7 cellular contexts compared by ENCODE assay signal in the genomic region with DNA sequence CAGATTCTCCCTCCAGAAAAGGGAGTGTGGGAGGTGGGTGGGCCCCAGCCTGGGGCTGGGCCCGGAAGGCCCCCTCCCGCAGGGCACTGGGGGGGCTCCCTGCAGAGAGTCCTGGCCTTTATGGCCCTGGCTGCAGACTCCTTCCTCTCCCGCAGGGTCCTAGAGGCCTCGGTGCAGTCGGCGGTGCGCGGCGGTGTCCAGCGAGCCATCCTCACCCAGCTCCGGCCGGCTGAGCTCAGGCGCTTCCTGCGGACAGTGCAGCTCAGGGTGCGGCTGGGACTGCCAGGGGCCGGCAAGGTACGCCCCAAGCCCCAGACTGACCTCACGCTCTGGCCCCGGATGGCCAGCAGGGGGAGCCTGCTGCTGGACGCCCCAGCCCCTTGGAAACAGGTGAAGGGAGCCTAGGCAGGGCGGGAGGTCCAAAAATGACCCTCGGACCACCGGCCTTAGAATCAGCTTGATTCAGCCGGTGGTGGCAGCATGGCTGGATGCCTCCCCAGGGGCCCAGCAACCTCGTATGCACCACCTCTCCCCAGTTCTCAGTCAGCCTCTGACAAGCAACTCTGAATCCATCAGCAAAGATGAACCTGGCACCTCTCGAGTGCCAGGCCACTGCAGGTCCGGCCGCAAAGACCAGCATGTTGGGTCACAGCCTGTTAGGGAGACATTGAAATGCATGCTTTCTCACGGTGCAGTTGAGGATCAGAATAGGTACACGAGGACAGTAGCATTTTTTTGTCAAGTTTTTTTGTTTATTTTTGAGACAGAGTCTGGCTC. TPM values are rescaled to one million over a fixed set of nuclear protein-coding genes. Genes with fewer than 3 reads are reported as not detected.
DNase-seq lines count a peak whose midpoint lies in the region; ATAC-seq and TF ChIP-seq lines count a peak whose summit lies in the region.

No MANE protein-coding gene starts in this region.

- H2BK15ac ChIP-seq in mesendoderm (replicated peaks; ENCODE audit: low read depth): no peak overlapping the region

- H3K27me3 ChIP-seq in endodermal cell (ENCODE audit: control insufficient read depth, insufficient read depth, low read length, poor library complexity, severe bottlenecking) (no peaks in the 10 kb centered on the region), mesendoderm (ENCODE audit: insufficient read depth, low read length, poor library complexity) (no peaks in the 10 kb centered on the region)

- no peak overlapping the region for H2BK5ac ChIP-seq in mesendoderm (ENCODE audit: low read length)

- no peak overlapping the region for H4K8ac ChIP-seq in mesendoderm (ENCODE audit: low read depth, low read length)

- TF ChIP-seq CTCF in GM12875 (IDR thresholded peaks at IDR 0.05; ENCODE audit: borderline replicate concordance, insufficient read depth, low read depth, low read length) (peak; percentile 94), endodermal cell (conservative IDR thresholded peaks at IDR 0.05) (peak; percentile 98)

- no peaks in the 10 kb centered on the region for H3K79me2 ChIP-seq in mesendoderm (ENCODE audit: control insufficient read depth, insufficient read depth, low read length)

- no peak overlapping the region for H3K23ac ChIP-seq in mesendoderm (ENCODE audit: low read length)

- no peak overlapping the region for H4K5ac ChIP-seq in mesendoderm (ENCODE audit: low read length)

- peak; percentile 84 for DNase-seq in activated CD4-positive, alpha-beta T cell treated with anti-CD3 and anti-CD28 coated beads, Interleukin-2, amount 10 ng/mL, durations not matched to agents 24 days and 14 days
- peak; percentile 95 for DNase-seq in endodermal cell
- DNase-seq in mesendoderm: peak; percentile 82
- DNase-seq in stimulated activated naive CD8-positive, alpha-beta T cell treated with anti-CD3 and anti-CD28 coated beads, Interleukin-15, Interleukin-2, amounts not matched to agents 100 U/mL and 50 U/mL, for 24 hours: peak; percentile 66
- no peak for DNase-seq in NCI-H2029 treated with DMSO at 0.1 percent for 48 hours (lab: John Stamatoyannopoulos, UW)

- H3K4me1 Mint-ChIP-seq in IgD-negative memory B cell (peaks cover 10 to 13% (median 13%) of the 10 kb centered on the region in 3 donors), endodermal cell (peaks cover 13% of the 10 kb centered on the region)
- H3K4me1 Mint-ChIP-seq in activated CD4-positive, alpha-beta T cell treated with anti-CD3 and anti-CD28 coated beads, Interleukin-2, amount 10 ng/mL, durations not matched to agents 24 days and 14 days: peaks cover 2% of the 10 kb centered on the region

- H3K36me3 Mint-ChIP-seq in IgD-negative memory B cell: peaks cover 2% of the 10 kb centered on the region
- no peaks in the 10 kb centered on the region for H3K36me3 Mint-ChIP-seq in activated CD4-positive, alpha-beta T cell treated with anti-CD3 and anti-CD28 coated beads, Interleukin-2, amount 10 ng/mL, durations not matched to agents 24 days and 14 days (ENCODE audit: low read depth)
- H3K36me3 Mint-ChIP-seq in endodermal cell (ENCODE audit: low read depth): no peaks in the 10 kb centered on the region

- H3K27me3 Mint-ChIP-seq in IgD-negative memory B cell (no peaks in the 10 kb centered on the region), endodermal cell (ENCODE audit: insufficient read depth) (no peaks in the 10 kb centered on the region)
- H3K27me3 Mint-ChIP-seq in activated CD4-positive, alpha-beta T cell treated with anti-CD3 and anti-CD28 coated beads, Interleukin-2, amount 10 ng/mL, durations not matched to agents 24 days and 14 days: no peaks in the 10 kb centered on the region

- H3K27ac Mint-ChIP-seq in IgD-negative memory B cell (peak overlapping the region in 1 of 3 donors; percentile 89), endodermal cell (no peak overlapping the region)
- H3K27ac Mint-ChIP-seq in activated CD4-positive, alpha-beta T cell treated with anti-CD3 and anti-CD28 coated beads, Interleukin-2, amount 10 ng/mL, durations not matched to agents 24 days and 14 days: no peak overlapping the region

- H3K4ac ChIP-seq in mesendoderm (ENCODE audit: low read depth, low read length): no peak overlapping the region

- peaks cover 3% of the 10 kb centered on the region for H3K36me3 ChIP-seq in endodermal cell (ENCODE audit: control insufficient read depth, insufficient read depth, low read length)
- H3K36me3 ChIP-seq in mesendoderm (ENCODE audit: control insufficient read depth, insufficient read depth, low read length): no peaks in the 10 kb centered on the region

- H2AK5ac ChIP-seq in mesendoderm (ENCODE audit: low read length): no peak overlapping the region

- H3K9ac ChIP-seq in endodermal cell (ENCODE audit: extremely low read depth, low read length, poor library complexity, severe bottlenecking) (no peak overlapping the region), mesendoderm (ENCODE audit: low read length) (no peak overlapping the region)

- intact Hi-C loops in activated CD4-positive, alpha-beta T cell treated with anti-CD3 and anti-CD28 coated beads, Interleukin-2, amount 10 ng/mL, durations not matched to agents 24 days and 14 days (cut with micrococcal nuclease): no loop called here

- no peaks in the 10 kb centered on the region for H3K9me3 ChIP-seq in endodermal cell (ENCODE audit: control insufficient read depth, low read length)

- H3K79me1 ChIP-seq in mesendoderm (ENCODE audit: low read length): no peaks in the 10 kb centered on the region

- no peak overlapping the region for H2BK120ac ChIP-seq in mesendoderm (ENCODE audit: low read depth, low read length)

- H3K27ac ChIP-seq in endodermal cell (ENCODE audit: low read depth, low read length): no peak overlapping the region
- no peak overlapping the region for H3K27ac ChIP-seq in mesendoderm (ENCODE audit: low read depth, low read length)

- peaks cover 14% of the 10 kb centered on the region for H3K4me1 ChIP-seq in endodermal cell (ENCODE audit: control insufficient read depth, insufficient read depth, low read length)
- H3K4me1 ChIP-seq in mesendoderm (ENCODE audit: control insufficient read depth, low read depth, low read length): peaks cover 13% of the 10 kb centered on the region

- peak overlapping the region; percentile 61 for H3K56ac ChIP-seq in mesendoderm (ENCODE audit: low read length)

- WGBS in endodermal cell (ENCODE audit: insufficient coverage in 1 of 2, insufficient read length in 1 of 2), 2 experiments: 24 to 56% methylated on average over 11 to 30 of the region's 30 CpGs
- WGBS in mesendoderm (ENCODE audit: extremely low coverage, insufficient coverage, low lambda C conversion rate): no CpG with 5 or more reads among the region's 30 CpGs

- H3K4me3 ChIP-seq in GM12875 (ENCODE audit: low read depth, low read length) (no peak overlapping the region), endodermal cell (ENCODE audit: low read length) (no peak overlapping the region), mesendoderm (ENCODE audit: low read length) (no peak overlapping the region)

- H3K9me3 Mint-ChIP-seq in IgD-negative memory B cell: no peaks in the 10 kb centered on the region
- no peaks in the 10 kb centered on the region for H3K9me3 Mint-ChIP-seq in activated CD4-positive, alpha-beta T cell treated with anti-CD3 and anti-CD28 coated beads, Interleukin-2, amount 10 ng/mL, durations not matched to agents 24 days and 14 days
- no peaks in the 10 kb centered on the region for H3K9me3 Mint-ChIP-seq in endodermal cell

- H3K4me3 Mint-ChIP-seq in IgD-negative memory B cell: peak overlapping the region in 3 of 4 donors; percentile 72 to 85 (median 73)
- peak overlapping the region; percentile 41 for H3K4me3 Mint-ChIP-seq in activated CD4-positive, alpha-beta T cell treated with anti-CD3 and anti-CD28 coated beads, Interleukin-2, amount 10 ng/mL, durations not matched to agents 24 days and 14 days
- H3K4me3 Mint-ChIP-seq in endodermal cell: no peak overlapping the region

- no peak overlapping the region for H3K18ac ChIP-seq in mesendoderm (ENCODE audit: low read length)

- H3K4me2 ChIP-seq in mesendoderm (ENCODE audit: low read length): no peak overlapping the region

- peak; percentile 55 for ATAC-seq in stimulated activated naive CD8-positive, alpha-beta T cell treated with anti-CD3 and anti-CD28 coated beads, Interleukin-15, Interleukin-2, amounts not matched to agents 100 U/mL and 50 U/mL, for 24 hours

RNA-seq across cellular contexts. Expression of a gene that starts 20.6 kb away (rescaled TPM):
- 14.3 TPM for polyA plus RNA-seq in IgD-negative memory B cell
- 15.6 and 18.4 TPM in 2 replicates for total RNA-seq in activated CD4-positive, alpha-beta T cell treated with anti-CD3 and anti-CD28 coated beads, Interleukin-2, amount 10 ng/mL, durations not matched to agents 24 days and 14 days
- total RNA-seq in endodermal cell: 10 to 100 TPM; 22.3 to 30.0 TPM
- 15.8 TPM for polyA plus RNA-seq in endodermal cell (2013, experiment 1 of 2)
- polyA plus RNA-seq in endodermal cell (2013, experiment 2 of 2): 14.0 TPM
- 6.6 TPM for polyA plus RNA-seq in mesendoderm (2013, experiment 1 of 2)
- 6.2 TPM for polyA plus RNA-seq in mesendoderm (2013, experiment 2 of 2)

RNA-seq across cellular contexts. Expression of a gene that starts 20.8 kb away (rescaled TPM):
- polyA plus RNA-seq in IgD-negative memory B cell: 11.7 TPM
- total RNA-seq in activated CD4-positive, alpha-beta T cell treated with anti-CD3 and anti-CD28 coated beads, Interleukin-2, amount 10 ng/mL, durations not matched to agents 24 days and 14 days: 12.7 and 15.2 TPM in 2 replicates
- 10 to 100 TPM; 29.6 to 31.5 TPM for total RNA-seq in endodermal cell
- polyA plus RNA-seq in endodermal cell (2013, experiment 1 of 2): 27.6 TPM
- polyA plus RNA-seq in endodermal cell (2013, experiment 2 of 2): 29.3 TPM
- polyA plus RNA-seq in mesendoderm (2013, experiment 1 of 2): 14.3 TPM
- 14.5 TPM for polyA plus RNA-seq in mesendoderm (2013, experiment 2 of 2)

RNA-seq across cellular contexts. Expression of a gene that starts 23.2 kb away (rescaled TPM):
- polyA plus RNA-seq in IgD-negative memory B cell: not detected
- not detected in 2 replicates for total RNA-seq in activated CD4-positive, alpha-beta T cell treated with anti-CD3 and anti-CD28 coated beads, Interleukin-2, amount 10 ng/mL, durations not matched to agents 24 days and 14 days
- 1 to 10 TPM in 1 of 2 donors, under 1 TPM in 1; 0.95 to 1.4 TPM for total RNA-seq in endodermal cell
- 0.39 TPM for polyA plus RNA-seq in endodermal cell (2013, experiment 1 of 2)
- polyA plus RNA-seq in endodermal cell (2013, experiment 2 of 2): 0.54 TPM
- 0.80 TPM for polyA plus RNA-seq in mesendoderm (2013, experiment 1 of 2)
- polyA plus RNA-seq in mesendoderm (2013, experiment 2 of 2): 0.63 TPM

RNA-seq across cellular contexts. Expression of a gene that starts 49.2 kb away (rescaled TPM):
- polyA plus RNA-seq in IgD-negative memory B cell: 52.6 TPM
- 13.1 and 14.0 TPM in 2 replicates for total RNA-seq in activated CD4-positive, alpha-beta T cell treated with anti-CD3 and anti-CD28 coated beads, Interleukin-2, amount 10 ng/mL, durations not matched to agents 24 days and 14 days
- 10 to 100 TPM; 71.3 to 81.2 TPM for total RNA-seq in endodermal cell
- polyA plus RNA-seq in endodermal cell (2013, experiment 1 of 2): 54.5 TPM
- polyA plus RNA-seq in endodermal cell (2013, experiment 2 of 2): 49.1 TPM
- 37.9 TPM for polyA plus RNA-seq in mesendoderm (2013, experiment 1 of 2)
- polyA plus RNA-seq in mesendoderm (2013, experiment 2 of 2): 38.7 TPM
